In the genomic region with DNA sequence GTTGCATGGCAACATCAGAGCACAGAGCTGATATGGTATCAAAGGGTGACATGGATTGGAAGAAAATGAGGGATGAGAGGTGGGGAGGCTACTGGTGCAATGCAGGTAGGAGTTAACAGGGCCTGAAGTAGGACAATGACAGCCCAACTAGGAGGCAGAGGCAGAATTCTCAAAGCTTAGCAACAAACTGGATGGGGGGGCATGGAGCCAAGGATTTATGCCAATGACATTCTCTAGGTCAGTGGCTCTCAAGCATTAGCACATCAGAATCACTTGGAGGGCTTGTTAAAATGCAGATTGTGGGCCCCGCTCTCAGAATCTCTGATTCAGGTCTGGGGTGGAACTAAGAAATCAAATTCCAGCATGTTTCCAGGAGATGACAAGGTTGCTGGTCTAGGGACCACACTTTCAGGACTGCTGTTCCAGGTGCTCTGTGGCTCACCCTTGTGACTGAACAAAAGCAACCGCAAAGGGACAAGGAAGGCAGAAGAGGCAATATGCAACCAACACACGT, we compare ENCODE assay signal across 1 cellular context.
TF ChIP-seq lines count a peak whose summit lies in the region.

No MANE protein-coding gene starts in this region.

TF ChIP-seq in K562, 482 proteins besides CTCF, POLR2A, EP300 and RAD21 (continued from another document):
- TF ChIP-seq RNF219 (CRISPR knock-in tag; IDR thresholded peaks at IDR 0.05) (no peak), BRF2 (IDR thresholded peaks at IDR 0.05; ENCODE audit: borderline replicate concordance, insufficient read depth, insufficient read length) (no peak), ZNF77 (CRISPR knock-in tag; IDR thresholded peaks at IDR 0.05) (no peak), HOXB6 (CRISPR knock-in tag; IDR thresholded peaks at IDR 0.05; ENCODE audit: borderline replicate concordance) (no peak), NR2F6 (CRISPR knock-in tag; IDR thresholded peaks at IDR 0.05) (no peak), GTF2F1 (IDR thresholded peaks at IDR 0.05; ENCODE audit: low read depth, low read length) (no peak), MAFG (tag; conservative IDR thresholded peaks at IDR 0.05) (no peak), ZC3H4 (CRISPR knock-in tag; IDR thresholded peaks at IDR 0.05; ENCODE audit: borderline replicate concordance) (no peak), HDAC1 (IDR thresholded peaks at IDR 0.05) (no peak), ZFP36 (IDR thresholded peaks at IDR 0.05; ENCODE audit: low read depth, low read length, partially characterized antibody) (no peak)
- TF ChIP-seq, protein P1, sequence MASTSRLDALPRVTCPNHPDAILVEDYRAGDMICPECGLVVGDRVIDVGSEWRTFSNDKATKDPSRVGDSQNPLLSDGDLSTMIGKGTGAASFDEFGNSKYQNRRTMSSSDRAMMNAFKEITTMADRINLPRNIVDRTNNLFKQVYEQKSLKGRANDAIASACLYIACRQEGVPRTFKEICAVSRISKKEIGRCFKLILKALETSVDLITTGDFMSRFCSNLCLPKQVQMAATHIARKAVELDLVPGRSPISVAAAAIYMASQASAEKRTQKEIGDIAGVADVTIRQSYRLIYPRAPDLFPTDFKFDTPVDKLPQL (IDR thresholded peaks at IDR 0.05; ENCODE audit: extremely low read depth, insufficient read length), result no peak
